In genomic region chr10:90787906-90788491, GRCh38 we compare ENCODE assay signal across 8 cellular contexts.
A peak's percentile ranks its signal among the peaks of the same experiment; 100 is the strongest.
DNase-seq lines count a peak whose midpoint lies in the region; ATAC-seq and TF ChIP-seq lines count a peak whose summit lies in the region.

No MANE protein-coding gene starts in this region.

- no peak overlapping the region for H3K4me2 ChIP-seq in SU-DHL-6 (ENCODE audit: low read depth, low read length, poor library complexity, severe bottlenecking)

- H3K4me3 ChIP-seq in SU-DHL-6 (ENCODE audit: insufficient read depth, low read length, poor library complexity, severe bottlenecking), result no peak overlapping the region
- no peak overlapping the region for H3K4me3 ChIP-seq in fibroblast of mammary gland (ENCODE audit: control insufficient read depth, low read depth, low read length)
- H3K4me3 ChIP-seq in prostate gland, result no peak overlapping the region

- 61% methylated on average over 7 of the region's 7 CpGs for WGBS in prostate gland

- H3K27me3 ChIP-seq in SU-DHL-6 (ENCODE audit: low read length), result no peaks in the 10 kb centered on the region; the same call in 1 of the 2 replicates
- H3K27me3 ChIP-seq in prostate gland (replicated peaks; ENCODE audit: insufficient read depth), result no peaks in the 10 kb centered on the region

- H3K9ac ChIP-seq in SU-DHL-6 (ENCODE audit: low read length), result no peak overlapping the region

- ATAC-seq in GM19328 (IDR thresholded peaks at IDR 0.05; ENCODE audit: unreplicated experiment), result no peak

- TF ChIP-seq CTCF in SU-DHL-6 (IDR thresholded peaks at IDR 0.05; ENCODE audit: insufficient read depth, low read length, poor library complexity, severe bottlenecking) (peak; percentile 65), fibroblast of mammary gland (conservative IDR thresholded peaks at IDR 0.05; ENCODE audit: control insufficient read depth, insufficient read depth, low read depth, low read length) (peak; percentile 95), prostate gland (IDR thresholded peaks at IDR 0.05) (peak in 3 of 4 experiments; percentile 40 to 47 (median 43))

- no peaks in the 10 kb centered on the region for H3K4me1 ChIP-seq in prostate gland (replicated peaks)

- H3K9me3 ChIP-seq in SU-DHL-6 (ENCODE audit: insufficient read depth, low read length) (no peaks in the 10 kb centered on the region), prostate gland (no peaks in the 10 kb centered on the region)

- intact Hi-C loops in prostate gland (cut with DNase I), result loop anchor here (5.0 kb wide), 1 partner anchor 996 kb away; no protein-coding TSS in a partner anchor

- no peak overlapping the region for H3K27ac ChIP-seq in SU-DHL-6 (ENCODE audit: low read depth, low read length)
- no peak overlapping the region for H3K27ac ChIP-seq in prostate gland

- no peaks in the 10 kb centered on the region for H4K20me1 ChIP-seq in SU-DHL-6 (ENCODE audit: low read depth, low read length)

- H3K79me2 ChIP-seq in SU-DHL-6 (ENCODE audit: insufficient read depth, low read length), result no peaks in the 10 kb centered on the region

- DNase-seq in NCI-H1436 (lab: John Stamatoyannopoulos, UW) (peak; percentile 22), NCI-H1436 treated with DMSO at 0.1 percent for 48 hours (lab: John Stamatoyannopoulos, UW) (no peak), HuH-7 (ENCODE audit: low spot score) (peak; percentile 44), fibroblast of mammary gland (ENCODE audit: low read depth) (peak; percentile 42), prostate gland (ENCODE audit: low spot score) (no peak), cortex of kidney (lab: John Stamatoyannopoulos, UW) (no peak)

- TF ChIP-seq POLR2A in prostate gland (IDR thresholded peaks at IDR 0.05), result no peak

- no peaks in the 10 kb centered on the region for H3K36me3 ChIP-seq in SU-DHL-6 (ENCODE audit: low read length)
- H3K36me3 ChIP-seq in prostate gland, result no peaks in the 10 kb centered on the region

- H3F3A ChIP-seq in SU-DHL-6 (ENCODE audit: insufficient read depth), result no peaks in the 10 kb centered on the region

- no peaks in the 10 kb centered on the region for H3K9me2 ChIP-seq in SU-DHL-6 (replicated peaks; ENCODE audit: insufficient read depth, low read length)

- H2AFZ ChIP-seq in SU-DHL-6 (ENCODE audit: low read depth, low read length, severe bottlenecking), result no peak overlapping the region

Comparison
In these comparisons a context has a peak if more than half of its experiments do, and no peak if none do; other contexts are left out.
1. DNase-seq: peak in NCI-H1436 (single experiment), HuH-7 (single experiment) and fibroblast of mammary gland (single experiment); none in NCI-H1436 treated with DMSO at 0.1 percent for 48 hours (single experiment), prostate gland (single experiment) and cortex of kidney (single experiment).
2. CTCF ChIP-seq: peak in every context shown above with its lines; median percentile 95 in fibroblast of mammary gland; 65 in SU-DHL-6; 43 in prostate gland.